1 cellular context compared by ENCODE assay signal in genomic region chr17:48241131-48241591, GRCh38.
TF ChIP-seq lines count a peak whose summit lies in the region.

No MANE protein-coding gene starts in this region.

TF ChIP-seq in K562, 482 proteins besides CTCF, POLR2A, EP300 and RAD21 (continued from another document):
- no peak for TF ChIP-seq SRSF7 (optimal IDR thresholded peaks at IDR 0.05; ENCODE audit: low read depth, low read length)
- TF ChIP-seq ZNF316 (IDR thresholded peaks at IDR 0.05), result no peak
- TF ChIP-seq REST (CRISPR knock-in tag; IDR thresholded peaks at IDR 0.05; ENCODE audit: low read depth), result no peak
- TF ChIP-seq ZKSCAN3 (CRISPR knock-in tag; IDR thresholded peaks at IDR 0.05), result no peak
- no peak for TF ChIP-seq CBX5 (IDR thresholded peaks at IDR 0.05; ENCODE audit: borderline replicate concordance, low read depth)
- TF ChIP-seq HOXB6 (CRISPR knock-in tag; IDR thresholded peaks at IDR 0.05; ENCODE audit: borderline replicate concordance), result no peak
- peak; percentile 23; the same call in 1 of the 2 replicates for TF ChIP-seq CTBP1 (IDR thresholded peaks at IDR 0.05; ENCODE audit: borderline replicate concordance)
- no peak for TF ChIP-seq PHF21A (IDR thresholded peaks at IDR 0.05; ENCODE audit: borderline replicate concordance, low read depth)
- no peak for TF ChIP-seq ZNF398 (CRISPR knock-in tag; IDR thresholded peaks at IDR 0.05)
- TF ChIP-seq RBM25 (IDR thresholded peaks at IDR 0.05; ENCODE audit: low read depth, low read length, severe bottlenecking), result no peak
- TF ChIP-seq PHF20 (IDR thresholded peaks at IDR 0.05; ENCODE audit: partially characterized antibody), result peak; percentile 41
- no peak for TF ChIP-seq RBM14 (IDR thresholded peaks at IDR 0.05; ENCODE audit: borderline replicate concordance, insufficient read depth, low read depth, low read length)
- no peak for TF ChIP-seq E2F4 (CRISPR knock-in tag; IDR thresholded peaks at IDR 0.05; ENCODE audit: low read depth)
- TF ChIP-seq EHMT2 (IDR thresholded peaks at IDR 0.05), result no peak
- no peak for TF ChIP-seq TAF15 (IDR thresholded peaks at IDR 0.05; ENCODE audit: low read depth, low read length)
- TF ChIP-seq NR1H2 (CRISPR knock-in tag; IDR thresholded peaks at IDR 0.05), result no peak
- no peak for TF ChIP-seq ELK1 (CRISPR knock-in tag; IDR thresholded peaks at IDR 0.05)
- TF ChIP-seq SRSF1 (IDR thresholded peaks at IDR 0.05; ENCODE audit: low read depth, low read length), result no peak
- 0 out of 2 replicates have a peak, but pooled peaks have one; percentile 8 for TF ChIP-seq PKNOX1 (IDR thresholded peaks at IDR 0.05)
- no peak for TF ChIP-seq ZNF23 (CRISPR knock-in tag; IDR thresholded peaks at IDR 0.05)
- no peak for TF ChIP-seq ZNF668 (CRISPR knock-in tag; IDR thresholded peaks at IDR 0.05)
- no peak for TF ChIP-seq CEBPZ (IDR thresholded peaks at IDR 0.05; ENCODE audit: borderline replicate concordance, low read depth, low read length)
- TF ChIP-seq STAT5A (IDR thresholded peaks at IDR 0.05; ENCODE audit: borderline replicate concordance, low read length), result no peak
- no peak for TF ChIP-seq SETDB1 (IDR thresholded peaks at IDR 0.05; ENCODE audit: low read length)
- TF ChIP-seq GABPB1 (CRISPR knock-in tag; IDR thresholded peaks at IDR 0.05), result peak; percentile 61; the same call in 1 of the 2 replicates
- no peak for TF ChIP-seq HMGN3 (IDR thresholded peaks at IDR 0.05; ENCODE audit: borderline replicate concordance, extremely low read depth, insufficient read length, low read depth, low read length)
- TF ChIP-seq ZNF830 (CRISPR knock-in tag; IDR thresholded peaks at IDR 0.05), result no peak
- TF ChIP-seq MBD2 (IDR thresholded peaks at IDR 0.05; ENCODE audit: borderline replicate concordance, low read depth), result no peak
- no peak for TF ChIP-seq HIVEP1 (CRISPR knock-in tag; IDR thresholded peaks at IDR 0.05)
- no peak for TF ChIP-seq ZBTB43 (CRISPR knock-in tag; IDR thresholded peaks at IDR 0.05)
- TF ChIP-seq ZNF740 (CRISPR knock-in tag; IDR thresholded peaks at IDR 0.05), result 0 out of 2 replicates have a peak, but pooled peaks have one; percentile 24
- TF ChIP-seq ZNF740 (tag; IDR thresholded peaks at IDR 0.05), result no peak; a peak in 1 of 4 replicates
- no peak for TF ChIP-seq ARID3A (IDR thresholded peaks at IDR 0.05; ENCODE audit: borderline replicate concordance, low read depth, low read length)
- no peak for TF ChIP-seq THAP12 (CRISPR knock-in tag; IDR thresholded peaks at IDR 0.05)
- TF ChIP-seq DEAF1 (CRISPR knock-in tag; IDR thresholded peaks at IDR 0.05), result no peak
- no peak for TF ChIP-seq EWSR1 (IDR thresholded peaks at IDR 0.05; ENCODE audit: borderline replicate concordance, low read depth, partially characterized antibody)
